8 cellular contexts compared by ENCODE assay signal in genomic region chr1:24536391-24536840, GRCh38. TPM values are rescaled to one million over a fixed set of nuclear protein-coding genes. Genes with fewer than 3 reads are reported as not detected.
A peak's percentile ranks its signal among the peaks of the same experiment; 100 is the strongest.
DNase-seq lines count a peak whose midpoint lies in the region; ATAC-seq and TF ChIP-seq lines count a peak whose summit lies in the region.

No MANE protein-coding gene starts in this region.

- peaks cover 79% of the 10 kb centered on the region for H3K4me1 Mint-ChIP-seq in CD4-positive, alpha-beta T cell (ENCODE audit: low read depth)
- H3K4me1 Mint-ChIP-seq in nephron progenitor cell = peaks cover 29% of the 10 kb centered on the region

- peak overlapping the region; percentile 86 for H3K4me3 Mint-ChIP-seq in CD4-positive, alpha-beta T cell
- H3K4me3 Mint-ChIP-seq in nephron progenitor cell = no peak overlapping the region

- TF ChIP-seq CTCF in CD4-positive, alpha-beta T cell (IDR thresholded peaks at IDR 0.05) = no peak
- TF ChIP-seq CTCF in Peyer's patch (IDR thresholded peaks at IDR 0.05) (no peak), nephron progenitor cell (IDR thresholded peaks at IDR 0.05) (no peak), coronary artery (IDR thresholded peaks at IDR 0.05) (no peak)

- in situ Hi-C loops in HAP-1 (cut with MboI; ENCODE audit: low sequenced_read_pairs) = no loop called here

- H3K36me3 ChIP-seq in HAP-1 (replicated peaks) (peaks cover 3% of the 10 kb centered on the region), Peyer's patch (no peaks in the 10 kb centered on the region)

- peaks cover 46% of the 10 kb centered on the region for H3K4me1 ChIP-seq in HAP-1
- peaks cover 0 to 26% (median 8%) of the 10 kb centered on the region in 4 donors for H3K4me1 ChIP-seq in Peyer's patch

- H3K27me3 ChIP-seq in CD4-positive, alpha-beta T cell (ENCODE audit: control insufficient read depth, insufficient read depth, low read length) = no peaks in the 10 kb centered on the region
- H3K27me3 ChIP-seq in HAP-1 (ENCODE audit: low read depth) (no peaks in the 10 kb centered on the region), Peyer's patch (no peaks in the 10 kb centered on the region)

- H3K4me3 ChIP-seq in HAP-1 = no peak overlapping the region
- H3K4me3 ChIP-seq in Peyer's patch = no peak overlapping the region
- no peak overlapping the region for H3K4me3 ChIP-seq in coronary artery

- no peaks in the 10 kb centered on the region for H3K9me3 Mint-ChIP-seq in CD4-positive, alpha-beta T cell
- no peaks in the 10 kb centered on the region for H3K9me3 Mint-ChIP-seq in nephron progenitor cell

- CTCF ChIA-PET in CD4-positive, alpha-beta T cell (lab: Charles Lee) = interaction anchor here (1.0 to 2.4 kb wide), 5 partner anchors 10 to 121 kb away, joined by 3 to 21 read pairs (median 13); partner anchors contain the start of genes NIPAL3 and RCAN3

- H3K9me3 ChIP-seq in CD4-positive, alpha-beta T cell (ENCODE audit: control insufficient read depth, low read length) = no peaks in the 10 kb centered on the region
- H3K9me3 ChIP-seq in HAP-1 (no peaks in the 10 kb centered on the region), Peyer's patch (no peaks in the 10 kb centered on the region)

- no peaks in the 10 kb centered on the region for H3K27me3 Mint-ChIP-seq in CD4-positive, alpha-beta T cell
- H3K27me3 Mint-ChIP-seq in nephron progenitor cell (ENCODE audit: low read depth, poor library complexity) = peaks cover 13% of the 10 kb centered on the region

- intact Hi-C loops in CD4-positive, alpha-beta T cell (cut with DNase I, micrococcal nuclease) = loop anchor here (1.0 to 10.0 kb wide), 7 partner anchors 34 to 121 kb away; partner anchors contain the start of genes NIPAL3 (in 1 of the 2), RCAN3 (in 1 of the 2) and SRRM1 (in 1 of the 2)

- H3K27ac ChIP-seq in CD4-positive, alpha-beta T cell (ENCODE audit: low read depth, low read length) = peak overlapping the region; percentile 95
- H3K27ac ChIP-seq in Peyer's patch = peak overlapping the region; percentile 59 to 88 (median 80)
- H3K27ac ChIP-seq in coronary artery = no peak overlapping the region

- peak; percentile 41 to 87 (median 58) for DNase-seq in CD4-positive, alpha-beta T cell
- DNase-seq in HAP-1 (ENCODE audit: low spot score in 2 of 2) (peak; percentile 30 to 58), Peyer's patch (peak in 2 of 3 donors; percentile 93 to 94), nephron progenitor cell (peak; percentile 52), retina (no peak), coronary artery (ENCODE audit: low spot score) (no peak)
- DNase-seq in activated gamma-delta T cell treated with anti-CD3 and anti-CD28 coated beads, Interleukin-2, amount 50 U/mL, for 16 hours (ENCODE audit: low read depth) = peak; percentile 45

- peak in 1 of 2 donors; percentile 38 for TF ChIP-seq POLR2A in Peyer's patch (IDR thresholded peaks at IDR 0.05)

- H3K36me3 Mint-ChIP-seq in CD4-positive, alpha-beta T cell (ENCODE audit: low read depth) = peaks cover 90% of the 10 kb centered on the region
- no peaks in the 10 kb centered on the region for H3K36me3 Mint-ChIP-seq in nephron progenitor cell (ENCODE audit: low read depth)

- peak overlapping the region; percentile 96 for H3K27ac Mint-ChIP-seq in CD4-positive, alpha-beta T cell
- no peak overlapping the region for H3K27ac Mint-ChIP-seq in nephron progenitor cell

- ATAC-seq in CD4-positive, alpha-beta T cell (ENCODE audit: poor library complexity) = peak; percentile 80
- ATAC-seq in GM21717 (IDR thresholded peaks at IDR 0.05; ENCODE audit: unreplicated experiment) = no peak

- POLR2A ChIA-PET in CD4-positive, alpha-beta T cell (lab: Charles Lee) = interaction anchor here (0.6 to 4.7 kb wide), 9 partner anchors 8 to 700 kb away, joined by 3 to 62 read pairs (median 3); partner anchors contain the start of genes NIPAL3, RCAN3 and STPG1

RNA-seq across cellular contexts. Expression of gene NCMAP, which starts 19.5 kb away (rescaled TPM):
- total RNA-seq in CD4-positive, alpha-beta T cell = not detected
- total RNA-seq in Peyer's patch = 1 to 10 TPM; 1.6 to 9.5 (median 4.2) TPM

RNA-seq across cellular contexts. Expression of gene RCAN3, which starts 33.8 kb away (rescaled TPM):
- total RNA-seq in CD4-positive, alpha-beta T cell = 100 to 1,000 TPM; 185 to 191 TPM
- 10 to 100 TPM in 2 of 4 donors, 1 to 10 TPM in 2; 5.4 to 15.7 (median 9.3) TPM for total RNA-seq in Peyer's patch

Comparison
In these comparisons a context has a peak if more than half of its experiments do, and no peak if none do; other contexts are left out.
1. DNase-seq: peak in CD4-positive, alpha-beta T cell (10 of 10), HAP-1 (2 of 2), Peyer's patch (2 of 3), activated gamma-delta T cell treated with anti-CD3 and anti-CD28 coated beads, Interleukin-2, amount 50 U/mL, for 16 hours (single experiment) and nephron progenitor cell (single experiment); none in retina (single experiment) and coronary artery (single experiment).
2. H3K27ac ChIP-seq: peak in CD4-positive, alpha-beta T cell (single experiment) and Peyer's patch (4 of 4); none in coronary artery (0 of 2).
3. RNA of gene RCAN3, which starts 33.8 kb away (total RNA-seq): 185 to 191 TPM in CD4-positive, alpha-beta T cell; 5.4 to 15.7 TPM in Peyer's patch; every median in the first group is over 10 times any median in the second.